1 cellular context compared by ENCODE assay signal in the genomic region with DNA sequence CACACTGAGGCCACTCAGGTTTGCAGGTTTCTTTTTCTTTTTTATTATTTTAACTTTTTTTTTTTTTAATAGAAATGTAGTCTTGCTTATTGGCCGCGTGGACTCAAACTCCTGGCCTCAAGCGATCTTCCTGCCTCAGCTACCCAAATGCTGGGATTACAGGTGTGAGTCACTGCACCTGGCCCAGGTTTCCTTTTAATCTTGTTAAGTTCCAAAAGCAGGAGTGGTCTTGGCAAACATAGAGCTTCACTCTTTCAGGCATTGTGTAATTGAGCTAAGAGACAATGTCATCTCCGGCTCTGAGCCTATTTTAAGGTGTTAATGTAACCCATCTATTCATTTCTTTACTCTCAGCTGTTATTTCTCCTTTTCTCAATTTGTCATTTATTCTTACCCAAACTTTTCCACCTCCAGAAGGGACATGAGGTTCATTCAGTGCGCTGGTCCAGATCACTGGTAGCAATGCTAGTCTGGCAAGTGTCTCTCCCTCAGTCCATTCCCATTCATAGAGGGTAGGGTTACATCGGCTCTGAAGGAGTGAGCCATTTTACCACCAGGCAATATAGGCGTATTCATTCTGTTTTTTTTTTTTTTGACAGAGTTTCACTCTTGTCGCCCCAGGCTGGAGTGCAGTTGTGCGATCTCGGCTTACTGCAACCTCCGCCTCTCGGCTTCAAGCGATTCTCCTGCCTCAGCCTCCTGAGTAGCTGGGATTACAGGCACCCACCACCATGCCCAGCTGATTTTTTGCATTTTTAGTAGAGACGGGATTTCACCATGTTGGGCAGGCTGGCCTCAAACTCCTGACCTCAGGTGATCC.
TF ChIP-seq lines count a peak whose summit lies in the region.

No MANE protein-coding gene starts in this region.

TF ChIP-seq in HepG2, 621 proteins besides CTCF, POLR2A, EP300 and RAD21:
- no peak for TF ChIP-seq BORCS8-MEF2B (CRISPR knock-in tag; IDR thresholded peaks at IDR 0.05)
- TF ChIP-seq GATA4 (IDR thresholded peaks at IDR 0.05; ENCODE audit: borderline replicate concordance, low read depth) = no peak
- TF ChIP-seq, protein P1, sequence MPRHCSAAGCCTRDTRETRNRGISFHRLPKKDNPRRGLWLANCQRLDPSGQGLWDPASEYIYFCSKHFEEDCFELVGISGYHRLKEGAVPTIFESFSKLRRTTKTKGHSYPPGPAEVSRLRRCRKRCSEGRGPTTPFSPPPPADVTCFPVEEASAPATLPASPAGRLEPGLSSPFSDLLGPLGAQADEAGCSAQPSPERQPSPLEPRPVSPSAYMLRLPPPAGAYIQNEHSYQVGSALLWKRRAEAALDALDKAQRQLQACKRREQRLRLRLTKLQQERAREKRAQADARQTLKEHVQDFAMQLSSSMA (CRISPR knock-in tag; IDR thresholded peaks at IDR 0.05) = no peak
- TF ChIP-seq, protein P2, sequence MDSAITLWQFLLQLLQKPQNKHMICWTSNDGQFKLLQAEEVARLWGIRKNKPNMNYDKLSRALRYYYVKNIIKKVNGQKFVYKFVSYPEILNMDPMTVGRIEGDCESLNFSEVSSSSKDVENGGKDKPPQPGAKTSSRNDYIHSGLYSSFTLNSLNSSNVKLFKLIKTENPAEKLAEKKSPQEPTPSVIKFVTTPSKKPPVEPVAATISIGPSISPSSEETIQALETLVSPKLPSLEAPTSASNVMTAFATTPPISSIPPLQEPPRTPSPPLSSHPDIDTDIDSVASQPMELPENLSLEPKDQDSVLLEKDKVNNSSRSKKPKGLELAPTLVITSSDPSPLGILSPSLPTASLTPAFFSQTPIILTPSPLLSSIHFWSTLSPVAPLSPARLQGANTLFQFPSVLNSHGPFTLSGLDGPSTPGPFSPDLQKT (CRISPR knock-in tag; IDR thresholded peaks at IDR 0.05; ENCODE audit: borderline replicate concordance) = no peak
- no peak for TF ChIP-seq ZNF264 (CRISPR knock-in tag; IDR thresholded peaks at IDR 0.05)
- TF ChIP-seq KDM2A (CRISPR knock-in tag; IDR thresholded peaks at IDR 0.05; ENCODE audit: borderline replicate concordance, low read depth) = no peak
- TF ChIP-seq AHR (CRISPR knock-in tag; IDR thresholded peaks at IDR 0.05) = no peak
- no peak for TF ChIP-seq ETV6 (CRISPR knock-in tag; conservative IDR thresholded peaks at IDR 0.05)
- no peak for TF ChIP-seq ZNF121 (CRISPR knock-in tag; IDR thresholded peaks at IDR 0.05)
- TF ChIP-seq, protein P3, sequence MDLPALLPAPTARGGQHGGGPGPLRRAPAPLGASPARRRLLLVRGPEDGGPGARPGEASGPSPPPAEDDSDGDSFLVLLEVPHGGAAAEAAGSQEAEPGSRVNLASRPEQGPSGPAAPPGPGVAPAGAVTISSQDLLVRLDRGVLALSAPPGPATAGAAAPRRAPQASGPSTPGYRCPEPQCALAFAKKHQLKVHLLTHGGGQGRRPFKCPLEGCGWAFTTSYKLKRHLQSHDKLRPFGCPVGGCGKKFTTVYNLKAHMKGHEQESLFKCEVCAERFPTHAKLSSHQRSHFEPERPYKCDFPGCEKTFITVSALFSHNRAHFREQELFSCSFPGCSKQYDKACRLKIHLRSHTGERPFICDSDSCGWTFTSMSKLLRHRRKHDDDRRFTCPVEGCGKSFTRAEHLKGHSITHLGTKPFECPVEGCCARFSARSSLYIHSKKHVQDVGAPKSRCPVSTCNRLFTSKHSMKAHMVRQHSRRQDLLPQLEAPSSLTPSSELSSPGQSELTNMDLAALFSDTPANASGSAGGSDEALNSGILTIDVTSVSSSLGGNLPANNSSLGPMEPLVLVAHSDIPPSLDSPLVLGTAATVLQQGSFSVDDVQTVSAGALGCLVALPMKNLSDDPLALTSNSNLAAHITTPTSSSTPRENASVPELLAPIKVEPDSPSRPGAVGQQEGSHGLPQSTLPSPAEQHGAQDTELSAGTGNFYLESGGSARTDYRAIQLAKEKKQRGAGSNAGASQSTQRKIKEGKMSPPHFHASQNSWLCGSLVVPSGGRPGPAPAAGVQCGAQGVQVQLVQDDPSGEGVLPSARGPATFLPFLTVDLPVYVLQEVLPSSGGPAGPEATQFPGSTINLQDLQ (CRISPR knock-in tag; IDR thresholded peaks at IDR 0.05) = no peak
